23 cellular contexts compared by ENCODE assay signal in the genomic region with DNA sequence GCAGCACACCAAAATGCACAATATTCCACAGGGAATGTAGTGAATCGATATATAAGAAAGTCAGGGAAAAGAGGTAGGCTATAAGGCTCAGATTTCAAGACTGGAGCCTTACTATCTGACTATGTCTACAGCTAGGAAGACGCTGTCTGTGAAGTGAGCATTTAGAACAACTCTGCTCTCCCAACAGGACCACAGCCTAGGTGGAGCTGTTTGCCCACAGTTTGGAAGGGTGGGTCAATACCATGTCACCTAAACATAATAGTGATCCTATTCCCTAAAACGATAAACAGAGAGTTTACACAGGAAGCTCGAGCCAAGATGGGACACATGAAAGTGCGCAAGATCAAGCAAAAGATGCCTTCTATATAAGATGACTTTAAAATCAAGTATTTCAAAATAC.
DNase-seq lines count a peak whose midpoint lies in the region; ATAC-seq, FAIRE-seq and TF ChIP-seq lines count a peak whose summit lies in the region.
"Had no signal": no experiment of that assay in that cellular context is flagged by ENCODE, and none has a peak within 500 bp of the region (broad histone marks: within the 10 kb centered on the region; RNA-seq: fewer than 3 reads in every experiment).

No MANE protein-coding gene starts in this region.

- no peak for FAIRE-seq in D721Med (lab: Jason Lieb, UNC)
- FAIRE-seq: G401.6, GM12891, RCC 7860 had no signal

- intact Hi-C loops in A673 (cut with micrococcal nuclease; ENCODE audit: unreplicated experiment), result no loop called here
- intact Hi-C loops in CD8-positive, alpha-beta T cell (cut with DNase I, micrococcal nuclease), result no loop called here

- H3K27ac ChIP-seq in A673 (ENCODE audit: low read depth, low read length, poor library complexity, severe bottlenecking), result no peak overlapping the region
- no peak overlapping the region for H3K27ac ChIP-seq in CD8-positive, alpha-beta T cell (ENCODE audit: low read depth, low read length)
- H3K27ac ChIP-seq: BLaER1 had no signal

- POLR2A ChIA-PET in A673 (lab: Charles Lee; ENCODE audit: low non-redundant PET), result no interaction called here
- POLR2A ChIA-PET in CD8-positive, alpha-beta T cell (lab: Charles Lee), result no interaction called here

- BruUV-seq in A673 (replicated peaks; lab: Mats Ljungman, UMichigan), result no TSS peak

- H3K9me3 ChIP-seq in A673 (ENCODE audit: low read depth, low read length, poor library complexity, severe bottlenecking), result no peaks in the 10 kb centered on the region
- no peaks in the 10 kb centered on the region for H3K9me3 ChIP-seq in CD8-positive, alpha-beta T cell (ENCODE audit: low read length)
- H3K9me3 ChIP-seq: BLaER1 had no signal

- TF ChIP-seq CTCF in A673 (conservative IDR thresholded peaks at IDR 0.05; ENCODE audit: low read depth, low read length) (0 out of 2 replicates have a peak, but pooled peaks have one; percentile 17), D721Med (IDR thresholded peaks at IDR 0.05; ENCODE audit: insufficient read depth, missing control alignments) (peak; percentile 9)
- no peak for TF ChIP-seq CTCF in CD8-positive, alpha-beta T cell (IDR thresholded peaks at IDR 0.05)

- no peaks in the 10 kb centered on the region for H3K4me1 ChIP-seq in A673 (ENCODE audit: insufficient read depth, low read length, poor library complexity, severe bottlenecking)
- H3K4me1 ChIP-seq in CD8-positive, alpha-beta T cell (ENCODE audit: insufficient read depth, low read length), result no peaks in the 10 kb centered on the region
- H3K4me1 ChIP-seq: BLaER1 had no signal

- CTCF ChIA-PET in A673 (lab: Charles Lee), result no interaction called here
- CTCF ChIA-PET in CD8-positive, alpha-beta T cell (lab: Charles Lee), result no interaction called here

- H3K4me3 Mint-ChIP-seq in CD8-positive, alpha-beta T cell, result no peak overlapping the region
- H3K4me3 Mint-ChIP-seq: HFFc6 had no signal

- H3K36me3 ChIP-seq in A673 (ENCODE audit: insufficient read depth, low read length, poor library complexity, severe bottlenecking), result no peaks in the 10 kb centered on the region
- H3K36me3 ChIP-seq in CD8-positive, alpha-beta T cell (ENCODE audit: insufficient read depth, low read length), result no peaks in the 10 kb centered on the region
- H3K36me3 ChIP-seq: BLaER1 had no signal

- H3K4me3 ChIP-seq in A673 (ENCODE audit: low read depth, low read length, poor library complexity, severe bottlenecking), result no peak overlapping the region
- H3K4me3 ChIP-seq in CD8-positive, alpha-beta T cell (ENCODE audit: low read depth, low read length), result no peak overlapping the region
- H3K4me3 ChIP-seq: BLaER1 had no signal

- no peaks in the 10 kb centered on the region for H3K27me3 ChIP-seq in A673 (replicated peaks; ENCODE audit: insufficient read depth, low read depth, low read length, poor library complexity)
- no peaks in the 10 kb centered on the region for H3K27me3 ChIP-seq in CD8-positive, alpha-beta T cell (ENCODE audit: insufficient read depth, low read length)
- H3K27me3 ChIP-seq: BLaER1 had no signal

- H3K27ac Mint-ChIP-seq in CD8-positive, alpha-beta T cell, result no peak overlapping the region
- H3K27ac Mint-ChIP-seq: HFFc6 had no signal

- no peaks in the 10 kb centered on the region for H3K27me3 Mint-ChIP-seq in CD8-positive, alpha-beta T cell (ENCODE audit: low read depth)

- no peak for ATAC-seq in HG03439 (IDR thresholded peaks at IDR 0.05; ENCODE audit: unreplicated experiment)
- no peak for ATAC-seq in CD8-positive, alpha-beta T cell

- H3K36me3 Mint-ChIP-seq in CD8-positive, alpha-beta T cell, result no peaks in the 10 kb centered on the region

- H3K4me1 Mint-ChIP-seq in CD8-positive, alpha-beta T cell (ENCODE audit: low read depth), result no peaks in the 10 kb centered on the region

- DNase-seq in A673 (ENCODE audit: low spot score), result peak; percentile 8
- DNase-seq in D721Med (ENCODE audit: insufficient read length, low spot score), result no peak
- peak; percentile 2 for DNase-seq in M059J (ENCODE audit: low read depth)
- peak; percentile 3 for DNase-seq in UCSD-AML1 (lab: John Stamatoyannopoulos, UW; ENCODE audit: unreplicated experiment)
- DNase-seq in NCI-H2029 treated with DMSO at 0.1 percent for 48 hours (lab: John Stamatoyannopoulos, UW), result no peak
- DNase-seq in CD8-positive, alpha-beta T cell, result no peak
- DNase-seq in AML-193 (lab: John Stamatoyannopoulos, UW), result no peak
- DNase-seq: DMS79 treated with DMSO at 0.1 percent for 48 hours, HFFc6, Kasumi-1, MV-4-11, NCI-H1417 treated with DMSO at 0.1 percent for 48 hours, NCI-H2081 treated with DMSO at 0.1 percent for 48 hours, NCI-H345, NCI-H526 treated with DMSO at 0.1 percent for 48 hours, SHP77 treated with DMSO at 0.1 percent for 48 hours, SW 1271, T-helper 9 cell had no signal

- peaks cover 15% of the 10 kb centered on the region for H3K9me3 Mint-ChIP-seq in CD8-positive, alpha-beta T cell
- H3K9me3 Mint-ChIP-seq: HFFc6 had no signal

Comparison
In these comparisons a context has a peak if more than half of its experiments do, and no peak if none do; other contexts are left out.
1. DNase-seq: peak in A673 (single experiment), M059J (single experiment) and UCSD-AML1 (single experiment); none in D721Med (single experiment), NCI-H2029 treated with DMSO at 0.1 percent for 48 hours (single experiment), CD8-positive, alpha-beta T cell (0 of 7) and AML-193 (0 of 2).